9 cellular contexts compared by ENCODE assay signal in the genomic region with DNA sequence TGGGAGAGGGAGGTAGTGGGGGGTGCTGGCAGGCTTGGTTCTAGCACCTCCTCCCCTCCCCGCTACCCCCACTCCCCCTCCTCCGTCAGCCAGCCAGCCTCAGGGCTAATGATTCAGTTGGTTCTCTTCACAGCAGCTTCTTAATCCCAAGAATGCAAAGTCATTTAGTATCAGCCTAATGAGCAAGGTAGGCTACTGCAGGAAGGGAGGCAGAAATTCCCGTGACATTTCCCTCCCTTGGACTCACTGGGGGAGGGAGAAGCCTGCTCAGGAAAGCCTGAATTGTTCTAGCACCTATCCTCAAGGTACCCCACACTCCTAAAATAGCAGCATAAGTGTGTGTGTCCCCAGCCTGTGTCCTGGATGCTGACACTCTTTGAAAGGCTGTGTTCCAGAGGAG. TPM values are rescaled to one million over a fixed set of nuclear protein-coding genes. Genes with fewer than 3 reads are reported as not detected.
DNase-seq lines count a peak whose midpoint lies in the region; ATAC-seq and TF ChIP-seq lines count a peak whose summit lies in the region.
"Had no signal": no experiment of that assay in that cellular context is flagged by ENCODE, and none has a peak within 500 bp of the region (broad histone marks: within the 10 kb centered on the region; RNA-seq: fewer than 3 reads in every experiment).

No MANE protein-coding gene starts in this region.

- TF ChIP-seq POLR2A in suprapubic skin (IDR thresholded peaks at IDR 0.05): no peak

- H3K27ac Mint-ChIP-seq in memory B cell: peak overlapping the region; percentile 73
- H3K27ac Mint-ChIP-seq: activated naive CD4-positive, alpha-beta T cell treated with anti-CD3 and anti-CD28 coated beads for 36 hours had no signal

- no peaks in the 10 kb centered on the region for H3K27me3 Mint-ChIP-seq in memory B cell

- H3K27ac ChIP-seq in HUES64 (ENCODE audit: low read depth, low read length) (peak overlapping the region; percentile 71), cingulate gyrus (ENCODE audit: low read depth, low read length) (peak overlapping the region; percentile 19), suprapubic skin (no peak overlapping the region)

- H3K9ac ChIP-seq in HUES64 (ENCODE audit: low read depth, low read length): peak overlapping the region; percentile 35; the same call in 1 of the 2 replicates

- H3K4me3 ChIP-seq in HUES64 (ENCODE audit: low read length) (no peak overlapping the region; the same call in 1 of the 2 replicates), suprapubic skin (no peak overlapping the region)

- peaks cover 6% of the 10 kb centered on the region for H3K36me3 Mint-ChIP-seq in memory B cell

- no peak for TF ChIP-seq EP300 in suprapubic skin (IDR thresholded peaks at IDR 0.05)

- H3K9me3 Mint-ChIP-seq in memory B cell: no peaks in the 10 kb centered on the region
- H3K9me3 Mint-ChIP-seq: activated naive CD4-positive, alpha-beta T cell treated with anti-CD3 and anti-CD28 coated beads for 36 hours had no signal

- H3K27me3 ChIP-seq in HUES64 (ENCODE audit: insufficient read depth, low read length) (no peaks in the 10 kb centered on the region), suprapubic skin (no peaks in the 10 kb centered on the region)

- H3K4me1 ChIP-seq in HUES64 (ENCODE audit: insufficient read depth, low read length): peaks cover 16% of the 10 kb centered on the region
- peaks cover 41% of the 10 kb centered on the region for H3K4me1 ChIP-seq in suprapubic skin

- H3K36me3 ChIP-seq in HUES64 (ENCODE audit: insufficient read depth, low read length) (no peaks in the 10 kb centered on the region), suprapubic skin (no peaks in the 10 kb centered on the region)

- H3K4me1 Mint-ChIP-seq in memory B cell: peaks cover 50% of the 10 kb centered on the region

- H3K4me3 Mint-ChIP-seq in memory B cell: no peak overlapping the region
- H3K4me3 Mint-ChIP-seq: activated naive CD4-positive, alpha-beta T cell treated with anti-CD3 and anti-CD28 coated beads for 36 hours had no signal

- H3K9me3 ChIP-seq in HUES64 (ENCODE audit: insufficient read depth, low read depth, low read length) (no peaks in the 10 kb centered on the region), suprapubic skin (no peaks in the 10 kb centered on the region)

- TF ChIP-seq CTCF in suprapubic skin (IDR thresholded peaks at IDR 0.05): no peak

- WGBS in HUES64: 17% methylated on average over 3 of the region's 3 CpGs
- WGBS in suprapubic skin: 66% methylated on average over 3 of the region's 3 CpGs

- peak; percentile 77 for DNase-seq in Daoy (ENCODE audit: low read depth)
- no peak for DNase-seq in memory B cell (ENCODE audit: low spot score in 2 of 2)
- no peak for DNase-seq in NCI-H1105 treated with DMSO at 0.1 percent for 48 hours (lab: John Stamatoyannopoulos, UW)
- DNase-seq in AG08396 (ENCODE audit: low spot score): no peak
- no peak for DNase-seq in suprapubic skin (ENCODE audit: low spot score in 2 of 2)
- no peak for DNase-seq in mucosa of gallbladder (ENCODE audit: low spot score)
- DNase-seq: activated naive CD4-positive, alpha-beta T cell treated with anti-CD3 and anti-CD28 coated beads for 36 hours had no signal

- no peak for ATAC-seq in memory B cell (ENCODE audit: low read depth)

RNA-seq across cellular contexts. Expression of gene ITPK1, which starts 29.8 kb away (rescaled TPM):
- total RNA-seq in Daoy (2014; rRNA removed; shearing (Covaris generic)): 14.2 and 24.7 TPM in 2 replicates
- polyA plus RNA-seq in HUES64 (2013, experiment 1 of 2): 52.6 TPM
- polyA plus RNA-seq in HUES64 (2013, experiment 2 of 2): 47.7 TPM
- 10 to 100 TPM; 29.9 to 33.6 (median 32.2) TPM for total RNA-seq in suprapubic skin
- total RNA-seq in mucosa of gallbladder: 187 TPM
